ENCODE assay signal across 10 cellular contexts in genomic region chr3:42020681-42021307, GRCh38. TPM values are rescaled to one million over a fixed set of nuclear protein-coding genes. Genes with fewer than 3 reads are reported as not detected.
DNase-seq lines count a peak whose midpoint lies in the region; ATAC-seq and TF ChIP-seq lines count a peak whose summit lies in the region.
"Had no signal": no experiment of that assay in that cellular context is flagged by ENCODE, and none has a peak within 500 bp of the region (broad histone marks: within the 10 kb centered on the region; RNA-seq: fewer than 3 reads in every experiment).

No MANE protein-coding gene starts in this region.

- H3K27me3 Mint-ChIP-seq in IgD-negative memory B cell: no peaks in the 10 kb centered on the region
- H3K27me3 Mint-ChIP-seq in brain: no peaks in the 10 kb centered on the region
- H3K27me3 Mint-ChIP-seq: progenitor cell of endocrine pancreas had no signal

- H3K23ac ChIP-seq in mesenchymal stem cell (ENCODE audit: low read length in 2 of 2): no peak overlapping the region

- H3K27ac ChIP-seq in mesenchymal stem cell (ENCODE audit: low read length, poor library complexity, severe bottlenecking): peak overlapping the region; percentile 62

- ATAC-seq in left lobe of liver: no peak

- H3K9me3 Mint-ChIP-seq in IgD-negative memory B cell (no peaks in the 10 kb centered on the region), brain (no peaks in the 10 kb centered on the region)

- H3K36me3 ChIP-seq in mesenchymal stem cell (ENCODE audit: control insufficient read depth in 1 of 2, insufficient read depth in 2 of 2, low read depth in 1 of 2, low read length in 2 of 2): no peaks in the 10 kb centered on the region

- 0% methylated on average over 1 of the region's 2 CpGs for WGBS in mesenchymal stem cell

- H3K14ac ChIP-seq in mesenchymal stem cell (ENCODE audit: low read length in 2 of 2): no peak overlapping the region

- H3K27ac Mint-ChIP-seq in IgD-negative memory B cell (peak overlapping the region; percentile 57 to 68 (median 61)), brain (peak overlapping the region in 4 of 5 experiments; percentile 1 to 99 (median 64))
- H3K27ac Mint-ChIP-seq: progenitor cell of endocrine pancreas had no signal

- H3K4ac ChIP-seq in mesenchymal stem cell (ENCODE audit: low read depth in 1 of 2, low read length in 2 of 2): no peak overlapping the region

- no peak overlapping the region for H2AK5ac ChIP-seq in mesenchymal stem cell (ENCODE audit: low read length, severe bottlenecking)

- peak overlapping the region; percentile 35 for H3K4me2 ChIP-seq in mesenchymal stem cell (ENCODE audit: low read length, poor library complexity, severe bottlenecking)

- no peak overlapping the region for H4K8ac ChIP-seq in mesenchymal stem cell (ENCODE audit: low read length)

- TF ChIP-seq CTCF in brain (conservative IDR thresholded peaks at IDR 0.05): no peak

- no peak overlapping the region for H2BK120ac ChIP-seq in mesenchymal stem cell (ENCODE audit: low read depth, low read length)

- peak overlapping the region in 1 of 2 experiments; percentile 40 for H3K4me3 ChIP-seq in mesenchymal stem cell (ENCODE audit: insufficient read depth in 1 of 2, low read depth in 1 of 2, low read length in 2 of 2)

- peaks cover 20% of the 10 kb centered on the region for H3K4me1 ChIP-seq in mesenchymal stem cell (ENCODE audit: control insufficient read depth, insufficient read depth, low read depth, low read length)

- H3K27me3 ChIP-seq in mesenchymal stem cell (ENCODE audit: control insufficient read depth in 1 of 2, insufficient read depth in 1 of 2, low read length in 2 of 2): no peaks in the 10 kb centered on the region

- peak overlapping the region; percentile 68 for H3K9ac ChIP-seq in mesenchymal stem cell (ENCODE audit: low read length)

- no peak overlapping the region for H4K91ac ChIP-seq in mesenchymal stem cell (ENCODE audit: low read length)

- no peak overlapping the region for H3K18ac ChIP-seq in mesenchymal stem cell (ENCODE audit: low read depth in 1 of 2, low read length in 2 of 2)

- H3K9me3 ChIP-seq in mesenchymal stem cell (ENCODE audit: control insufficient read depth, low read length): no peaks in the 10 kb centered on the region

- H3K4me3 Mint-ChIP-seq in IgD-negative memory B cell: peak overlapping the region in 1 of 4 donors; percentile 1
- H3K4me3 Mint-ChIP-seq in brain: peak overlapping the region in 2 of 5 experiments; percentile 3 to 35

- H2BK5ac ChIP-seq in mesenchymal stem cell (ENCODE audit: low read depth, low read length, poor library complexity, severe bottlenecking): no peak overlapping the region

- H2BK15ac ChIP-seq in mesenchymal stem cell (ENCODE audit: low read depth, poor library complexity, severe bottlenecking): no peak overlapping the region

- H2BK12ac ChIP-seq in mesenchymal stem cell (ENCODE audit: low read length in 2 of 2): no peak overlapping the region

- H3K36me3 Mint-ChIP-seq in IgD-negative memory B cell (no peaks in the 10 kb centered on the region), brain (peaks cover 3% of the 10 kb centered on the region)

- H2AFZ ChIP-seq in mesenchymal stem cell (ENCODE audit: low read depth, low read length): no peak overlapping the region

- peaks cover 6% of the 10 kb centered on the region for H3K79me1 ChIP-seq in mesenchymal stem cell (replicated peaks; ENCODE audit: low read length, poor library complexity, severe bottlenecking)

- H3K4me1 Mint-ChIP-seq in IgD-negative memory B cell (peaks cover 61 to 79% (median 62%) of the 10 kb centered on the region in 3 donors), brain (peaks cover 100% of the 10 kb centered on the region)

- DNase-seq in AG08396 (ENCODE audit: low spot score) (peak; percentile 54), mesenchymal stem cell (peak; percentile 56), left lobe of liver (ENCODE audit: low spot score) (no peak), NCI-H1436 treated with DMSO at 0.1 percent for 48 hours (lab: John Stamatoyannopoulos, UW) (no peak), NCI-H2107 treated with DMSO at 0.1 percent for 48 hours (lab: John Stamatoyannopoulos, UW; ENCODE audit: unreplicated experiment) (no peak)
- DNase-seq in stimulated activated naive CD4-positive, alpha-beta T cell (lab: John Stamatoyannopoulos, UW): no peak
- DNase-seq: RPMI8226 had no signal

RNA-seq across cellular contexts. Expression of gene ULK4, which starts 58.9 kb away (rescaled TPM):
- polyA plus RNA-seq in IgD-negative memory B cell: 5.6 TPM
- polyA plus RNA-seq in brain (ENCODE audit: insufficient read depth, low read depth, low replicate concordance): 1.6 TPM
- polyA plus RNA-seq in mesenchymal stem cell (2013, experiment 1 of 2): 1.8 TPM
- 2.2 TPM for polyA plus RNA-seq in mesenchymal stem cell (2013, experiment 2 of 2)
- 2.3 TPM for total RNA-seq in left lobe of liver

Comparison
In these comparisons a context has a peak if more than half of its experiments do, and no peak if none do; other contexts are left out.
1. DNase-seq: peak in AG08396 (single experiment) and mesenchymal stem cell (single experiment); none in stimulated activated naive CD4-positive, alpha-beta T cell (0 of 6), left lobe of liver (single experiment), NCI-H1436 treated with DMSO at 0.1 percent for 48 hours (single experiment) and NCI-H2107 treated with DMSO at 0.1 percent for 48 hours (single experiment).